26 cellular contexts compared by ENCODE assay signal in the genomic region with DNA sequence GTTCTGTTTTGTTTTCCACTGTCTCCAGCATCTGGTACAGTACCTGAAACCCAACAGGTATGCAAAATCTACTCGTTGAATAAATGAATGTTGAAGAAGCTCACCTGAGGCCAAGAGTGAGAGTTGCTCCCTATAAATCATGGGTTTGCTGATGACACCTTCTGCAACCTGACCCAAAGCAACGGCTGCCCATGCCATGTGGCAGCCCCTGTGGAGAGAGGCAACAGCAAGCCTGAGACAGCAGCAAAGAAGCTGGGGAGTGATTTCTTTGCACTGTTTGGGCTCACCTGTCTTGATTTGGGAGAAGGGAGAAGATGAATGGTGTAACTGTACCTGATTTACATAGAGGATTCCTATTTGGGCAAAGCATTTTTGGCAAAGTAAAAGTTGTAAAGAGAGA.
A peak's percentile ranks its signal among the peaks of the same experiment; 100 is the strongest.
DNase-seq lines count a peak whose midpoint lies in the region; FAIRE-seq and TF ChIP-seq lines count a peak whose summit lies in the region.
"Had no signal": no experiment of that assay in that cellular context is flagged by ENCODE, and none has a peak within 500 bp of the region (broad histone marks: within the 10 kb centered on the region; RNA-seq: fewer than 3 reads in every experiment).

No MANE protein-coding gene starts in this region.

- H3K27ac ChIP-seq in H9 (ENCODE audit: insufficient read length, low read depth, low read length) (no peak overlapping the region), astrocyte (ENCODE audit: low read depth, low read length) (no peak overlapping the region), substantia nigra (ENCODE audit: low read depth, low read length, poor library complexity, severe bottlenecking) (no peak overlapping the region), uterus (no peak overlapping the region)
- H3K27ac ChIP-seq: 22Rv1; A549; BLaER1 treated with 17β-estradiol and CSF1 and Interleukin-3, amounts not matched to agents 10 nM and 100 nM; C4-2B had no signal

- H3K9ac ChIP-seq in H9 (ENCODE audit: extremely low read depth, insufficient read length, low read length) = no peak overlapping the region
- H3K9ac ChIP-seq in astrocyte (ENCODE audit: low read length) = no peak overlapping the region
- H3K9ac ChIP-seq: BLaER1 treated with 17β-estradiol and CSF1 and Interleukin-3, amounts not matched to agents 10 nM and 100 nM had no signal

- H3K4ac ChIP-seq in H9 (ENCODE audit: low read depth, low read length) = no peak overlapping the region

- H3K36me3 ChIP-seq in astrocyte (ENCODE audit: insufficient read depth, low read length) (no peaks in the 10 kb centered on the region), uterus (no peaks in the 10 kb centered on the region)
- H3K36me3 ChIP-seq: BLaER1 treated with 17β-estradiol and CSF1 and Interleukin-3, amounts not matched to agents 10 nM and 100 nM had no signal

- FAIRE-seq in astrocyte (lab: Jason Lieb, UNC) = peak; percentile 63
- FAIRE-seq: D721Med, G401.6, GM12891, GM19239 had no signal

- no peak overlapping the region for H4K8ac ChIP-seq in H9 (replicated peaks; ENCODE audit: insufficient read length, low read depth, low read length)

- no peak overlapping the region for H2BK15ac ChIP-seq in H9 (ENCODE audit: low read depth, low read length)

- DNase-seq in NCI-H526 (lab: John Stamatoyannopoulos, UW) = peak; percentile 5 to 13
- DNase-seq in NCI-H526 treated with DMSO at 0.1 percent for 48 hours (lab: John Stamatoyannopoulos, UW) = no peak
- DNase-seq in H9 = no peak
- peak; percentile 22 for DNase-seq in NCI-H2171 treated with DMSO at 0.1 percent for 48 hours (lab: John Stamatoyannopoulos, UW)
- no peak for DNase-seq in astrocyte (ENCODE audit: low read depth)
- DNase-seq in substantia nigra (lab: John Stamatoyannopoulos, UW) = no peak
- DNase-seq in uterus = no peak
- no peak for DNase-seq in EL
- DNase-seq: AML-193; Caco-2; Calu3; CD4-positive, alpha-beta T cell; CD8-positive, alpha-beta T cell; DMS53; DMS79; DND-41; GF-D8 had no signal

- no peak overlapping the region for H3T11ph ChIP-seq in H9 (ENCODE audit: low read length)

- no CpG with 5 or more reads among the region's 2 CpGs for WGBS in H9 (ENCODE audit: extremely low coverage, insufficient read length, low lambda C conversion rate)

- no peak overlapping the region for H3K23ac ChIP-seq in H9 (ENCODE audit: insufficient read length, low read depth, low read length)

- H3K4me1 Mint-ChIP-seq in H9 (peaks cover 23 to 25% of the 10 kb centered on the region in 2 experiments), astrocyte (ENCODE audit: low read depth, unreplicated experiment) (no peaks in the 10 kb centered on the region)
- H3K4me1 Mint-ChIP-seq: B cell had no signal

- intact Hi-C loops in uterus (cut with DNase I; ENCODE audit: low total_unique reads) = no loop called here

- no peak overlapping the region for H4K91ac ChIP-seq in H9 (ENCODE audit: insufficient read length, low read depth, low read length)

- H3K27me3 ChIP-seq in H9 (ENCODE audit: insufficient read depth, low read length) (no peaks in the 10 kb centered on the region), astrocyte (ENCODE audit: insufficient read depth, low read length) (no peaks in the 10 kb centered on the region), uterus (no peaks in the 10 kb centered on the region)

- H2BK12ac ChIP-seq in H9 (ENCODE audit: insufficient read length, low read depth, low read length) = no peak overlapping the region

- no peak overlapping the region for H2BK20ac ChIP-seq in H9 (ENCODE audit: low read depth, low read length, poor library complexity, severe bottlenecking)

- H3K14ac ChIP-seq in H9 (ENCODE audit: insufficient read depth, low read length) = no peak overlapping the region

- H3K4me2 ChIP-seq in H9 (ENCODE audit: insufficient read depth, insufficient read length, low read length) (no peak overlapping the region), astrocyte (ENCODE audit: low read length) (no peak overlapping the region)
- H3K4me2 ChIP-seq: A549; BLaER1 treated with 17β-estradiol and CSF1 and Interleukin-3, amounts not matched to agents 10 nM and 100 nM had no signal

- H2AFZ ChIP-seq in H9 (ENCODE audit: low read length) = no peak overlapping the region
- H2AFZ ChIP-seq in astrocyte (ENCODE audit: low read depth, low read length) = no peak overlapping the region

- H3K27me3 Mint-ChIP-seq in H9 (ENCODE audit: low read depth) = no peaks in the 10 kb centered on the region; the same call in 1 of the 2 replicates
- no peaks in the 10 kb centered on the region for H3K27me3 Mint-ChIP-seq in astrocyte (ENCODE audit: low read depth, unreplicated experiment)
- H3K27me3 Mint-ChIP-seq: B cell; CD4-positive, alpha-beta T cell had no signal

- peaks cover 2% of the 10 kb centered on the region for H4K20me1 ChIP-seq in H9 (ENCODE audit: control insufficient read depth, insufficient read depth, insufficient read length)
- no peaks in the 10 kb centered on the region for H4K20me1 ChIP-seq in astrocyte (ENCODE audit: insufficient read depth, low read length)
- H4K20me1 ChIP-seq: BLaER1 treated with 17β-estradiol and CSF1 and Interleukin-3, amounts not matched to agents 10 nM and 100 nM had no signal

- H3K36me3 Mint-ChIP-seq in H9 (ENCODE audit: insufficient read depth in 1 of 3, low read depth in 3 of 3) = peaks cover 8 to 14% (median 9%) of the 10 kb centered on the region in 3 experiments; a peak in 5 of 7 replicates
- H3K36me3 Mint-ChIP-seq in astrocyte (ENCODE audit: low read depth, unreplicated experiment) = no peaks in the 10 kb centered on the region
- H3K36me3 Mint-ChIP-seq: CD8-positive, alpha-beta T cell had no signal

- H3K27ac Mint-ChIP-seq in H9 (peak overlapping the region in 2 of 3 experiments; percentile 6 to 71; a peak in 2 of 7 replicates), astrocyte (ENCODE audit: unreplicated experiment) (no peak overlapping the region)
- H3K27ac Mint-ChIP-seq: B cell; CD4-positive, alpha-beta T cell; CD8-positive, alpha-beta T cell had no signal

- TF ChIP-seq CTCF in H9 (conservative IDR thresholded peaks at IDR 0.05) = no peak
- no peak for TF ChIP-seq CTCF in astrocyte (IDR thresholded peaks at IDR 0.05; ENCODE audit: insufficient read depth, low read depth, low read length)
- TF ChIP-seq CTCF in uterus (IDR thresholded peaks at IDR 0.05) = no peak

- no peak overlapping the region for H3K56ac ChIP-seq in H9 (ENCODE audit: insufficient read length, low read depth, low read length)

- H3K4me3 Mint-ChIP-seq in H9 = no peak overlapping the region
- H3K4me3 Mint-ChIP-seq in astrocyte (ENCODE audit: unreplicated experiment) = no peak overlapping the region
- H3K4me3 Mint-ChIP-seq: B cell; CD4-positive, alpha-beta T cell; CD8-positive, alpha-beta T cell had no signal

- no peak overlapping the region for H2BK120ac ChIP-seq in H9 (ENCODE audit: low read depth, low read length, poor library complexity, severe bottlenecking)

- H3K4me3 ChIP-seq in astrocyte (ENCODE audit: insufficient read depth, low read depth, low read length) (no peak overlapping the region), uterus (no peak overlapping the region)
- H3K4me3 ChIP-seq: A549; BLaER1 treated with 17β-estradiol and CSF1 and Interleukin-3, amounts not matched to agents 10 nM and 100 nM had no signal

- H3K79me1 ChIP-seq in H9 (ENCODE audit: insufficient read depth, low read depth, low read length, poor library complexity, severe bottlenecking) = no peaks in the 10 kb centered on the region

- TF ChIP-seq POLR2A in uterus (IDR thresholded peaks at IDR 0.05) = no peak

- H3K9me3 Mint-ChIP-seq in H9 (no peaks in the 10 kb centered on the region), astrocyte (ENCODE audit: unreplicated experiment) (no peaks in the 10 kb centered on the region)
- H3K9me3 Mint-ChIP-seq: CD4-positive, alpha-beta T cell; CD8-positive, alpha-beta T cell had no signal

- no peaks in the 10 kb centered on the region for H3K23me2 ChIP-seq in H9 (ENCODE audit: insufficient read length, low read depth, low read length, poor library complexity, severe bottlenecking)

- no peak overlapping the region for H3K18ac ChIP-seq in H9 (ENCODE audit: insufficient read length, low read depth, low read length)

- H4K5ac ChIP-seq in H9 (ENCODE audit: insufficient read length, low read depth, low read length) = no peak overlapping the region

- H3K9me3 ChIP-seq in H9 (ENCODE audit: control insufficient read depth, low read depth, low read length) = no peaks in the 10 kb centered on the region
- no peaks in the 10 kb centered on the region for H3K9me3 ChIP-seq in astrocyte (ENCODE audit: insufficient read depth, low read depth, low read length)
- no peaks in the 10 kb centered on the region for H3K9me3 ChIP-seq in uterus
- H3K9me3 ChIP-seq: A549, Caco-2 had no signal

- H2AK5ac ChIP-seq in H9 (ENCODE audit: insufficient read length, low read length) = no peak overlapping the region

- no peaks in the 10 kb centered on the region for H3K79me2 ChIP-seq in H9 (ENCODE audit: insufficient read depth, low read length)
- H3K79me2 ChIP-seq in astrocyte (ENCODE audit: insufficient read depth, low read length) = no peaks in the 10 kb centered on the region

- no peak overlapping the region for H2BK5ac ChIP-seq in H9 (ENCODE audit: insufficient read length, low read length)

- H3K4me1 ChIP-seq in H9 (ENCODE audit: insufficient read depth, low read length) = no peaks in the 10 kb centered on the region
- H3K4me1 ChIP-seq in astrocyte (ENCODE audit: insufficient read depth, low read length) = no peaks in the 10 kb centered on the region
- H3K4me1 ChIP-seq in uterus = no peaks in the 10 kb centered on the region
- H3K4me1 ChIP-seq: A549; BLaER1 treated with 17β-estradiol and CSF1 and Interleukin-3, amounts not matched to agents 10 nM and 100 nM; Caco-2 had no signal

Comparison
In these comparisons a context has a peak if more than half of its experiments do, and no peak if none do; other contexts are left out.
1. DNase-seq: peak in NCI-H526 (2 of 2) and NCI-H2171 treated with DMSO at 0.1 percent for 48 hours (single experiment); none in NCI-H526 treated with DMSO at 0.1 percent for 48 hours (single experiment), H9 (single experiment), astrocyte (single experiment), substantia nigra (0 of 49), uterus (0 of 2) and EL (single experiment).